In genomic region chr9:122904466-122904822, GRCh38 we compare ENCODE assay signal across 8 cellular contexts. TPM values are rescaled to one million over a fixed set of nuclear protein-coding genes. Genes with fewer than 3 reads are reported as not detected.
DNase-seq lines count a peak whose midpoint lies in the region; ATAC-seq and TF ChIP-seq lines count a peak whose summit lies in the region.

No MANE protein-coding gene starts in this region.

- intact Hi-C loops in activated CD4-positive, alpha-beta T cell treated with anti-CD3 and anti-CD28 coated beads for 36 hours (cut with DNase I, micrococcal nuclease), result loop anchor here (2.0 to 10.0 kb wide), 7 partner anchors 26 to 812 kb away; partner anchors contain the start of genes MRRF (in 1 of the 2), RBM18 (in 1 of the 2), TTLL11 (in 1 of the 2) and ZBTB26 (in 1 of the 2)

- H3K4me3 ChIP-seq in fibroblast of villous mesenchyme (ENCODE audit: low read depth, low read length), result peak overlapping the region; percentile 91
- H3K4me3 ChIP-seq in neuron (ENCODE audit: low read length), result peak overlapping the region; percentile 93

- H3K4me3 Mint-ChIP-seq in activated CD4-positive, alpha-beta T cell treated with anti-CD3 and anti-CD28 coated beads for 36 hours, result peak overlapping the region; percentile 92

- POLR2A ChIA-PET in activated CD4-positive, alpha-beta T cell treated with anti-CD3 and anti-CD28 coated beads for 36 hours (lab: Charles Lee), result interaction anchor here (1.2 to 2.3 kb wide), 5 partner anchors 9 to 97 kb away, joined by 3 to 11 read pairs (median 9); partner anchors contain the start of genes RABGAP1, ZBTB26 and ZBTB6
- POLR2A ChIA-PET in HEK293T (lab: Yijun Ruan, JAX), result interaction anchor here (1.1 to 3.6 kb wide), 9 partner anchors 9 to 142 kb away, joined by 3 to 27 read pairs (median 5); partner anchors contain the start of genes RABGAP1, ZBTB26 and ZBTB6

- H3K27ac Mint-ChIP-seq in activated CD4-positive, alpha-beta T cell treated with anti-CD3 and anti-CD28 coated beads for 36 hours, result peak overlapping the region; percentile 91

- H3K27me3 ChIP-seq in neuron (ENCODE audit: insufficient read depth, low read length), result no peaks in the 10 kb centered on the region

- H3K36me3 ChIP-seq in neuron (ENCODE audit: insufficient read depth, low read length), result peaks cover 7% of the 10 kb centered on the region

- no peaks in the 10 kb centered on the region for H3K9me3 ChIP-seq in neuron (ENCODE audit: low read length)

- peak; percentile 6 for ATAC-seq in activated CD4-positive, alpha-beta T cell treated with anti-CD3 and anti-CD28 coated beads for 36 hours

- no peaks in the 10 kb centered on the region for H3K9me3 Mint-ChIP-seq in activated CD4-positive, alpha-beta T cell treated with anti-CD3 and anti-CD28 coated beads for 36 hours (ENCODE audit: low read depth)

- CTCF ChIA-PET in activated CD4-positive, alpha-beta T cell treated with anti-CD3 and anti-CD28 coated beads for 36 hours (lab: Charles Lee), result interaction anchor here (0.7 to 2.3 kb wide), 8 partner anchors 9 to 733 kb away, joined by 3 to 9 read pairs (median 4); partner anchors contain the start of genes PDCL, ZBTB26 and ZBTB6
- CTCF ChIA-PET in HEK293T (lab: Yijun Ruan, JAX), result interaction anchor here (0.6 kb wide), 1 partner anchor 30 kb away, joined by 3 read pairs; no protein-coding TSS in a partner anchor

- H3K4me1 ChIP-seq in neuron (ENCODE audit: insufficient read depth, low read length), result peaks cover 19% of the 10 kb centered on the region

- no peaks in the 10 kb centered on the region for H3K27me3 Mint-ChIP-seq in activated CD4-positive, alpha-beta T cell treated with anti-CD3 and anti-CD28 coated beads for 36 hours

- TF ChIP-seq CTCF in fibroblast of villous mesenchyme (IDR thresholded peaks at IDR 0.05; ENCODE audit: insufficient read depth, low read depth, low read length), result no peak

- peak; percentile 54 for DNase-seq in activated CD4-positive, alpha-beta T cell treated with anti-CD3 and anti-CD28 coated beads for 36 hours
- no peak for DNase-seq in activated CD4-positive, alpha-beta T cell treated with anti-CD3 and anti-CD28 coated beads, Interleukin-2, amount 50 U/mL, for 4 hours
- peak; percentile 27 for DNase-seq in HEK293T (ENCODE audit: extremely low spot score)
- DNase-seq in M059J (ENCODE audit: low read depth), result peak; percentile 72
- DNase-seq in activated T-helper 1 cell treated with Interleukin-2 at 50 U/mL for 16 hours (ENCODE audit: low read depth), result peak; percentile 5
- DNase-seq in fibroblast of villous mesenchyme (ENCODE audit: low read depth), result peak; percentile 34
- no peak for DNase-seq in OCI-M2 (lab: John Stamatoyannopoulos, UW; ENCODE audit: unreplicated experiment)

- H2AFZ ChIP-seq in neuron (ENCODE audit: low read depth, low read length), result peak overlapping the region; percentile 56

- peaks cover 25% of the 10 kb centered on the region for H3K4me1 Mint-ChIP-seq in activated CD4-positive, alpha-beta T cell treated with anti-CD3 and anti-CD28 coated beads for 36 hours

- peaks cover 10% of the 10 kb centered on the region for H3K36me3 Mint-ChIP-seq in activated CD4-positive, alpha-beta T cell treated with anti-CD3 and anti-CD28 coated beads for 36 hours (ENCODE audit: low read depth)

TF ChIP-seq in HEK293T, 16 proteins besides CTCF, POLR2A, EP300 and RAD21:
- TF ChIP-seq ARNT (IDR thresholded peaks at IDR 0.05) (no peak), ZNF384 (IDR thresholded peaks at IDR 0.05) (no peak), FOXK2 (IDR thresholded peaks at IDR 0.05) (no peak), ELF4 (IDR thresholded peaks at IDR 0.05) (no peak), L3MBTL2 (conservative IDR thresholded peaks at IDR 0.05) (no peak), SP1 (IDR thresholded peaks at IDR 0.05) (no peak), SUZ12 (IDR thresholded peaks at IDR 0.05) (no peak), TARDBP (IDR thresholded peaks at IDR 0.05) (no peak), FOXM1 (IDR thresholded peaks at IDR 0.05; ENCODE audit: borderline replicate concordance) (no peak), NFRKB (IDR thresholded peaks at IDR 0.05) (no peak), LEF1 (IDR thresholded peaks at IDR 0.05; ENCODE audit: borderline replicate concordance) (no peak)

RNA-seq across cellular contexts. Expression of gene RC3H2, which starts 0.7 kb away (rescaled TPM):
- 10 to 100 TPM; 21.5 to 24.4 TPM for total RNA-seq in activated CD4-positive, alpha-beta T cell treated with anti-CD3 and anti-CD28 coated beads for 36 hours
- 40.1 and 52.7 TPM in 2 replicates for total RNA-seq in M059J (2014; rRNA removed; shearing (Covaris generic))
- total RNA-seq in fibroblast of villous mesenchyme, result 52.8 and 67.8 TPM in 2 replicates

RNA-seq across cellular contexts. Expression of gene ZBTB6, which starts 8.7 kb away (rescaled TPM):
- 1 to 10 TPM; 8.8 to 9.3 TPM for total RNA-seq in activated CD4-positive, alpha-beta T cell treated with anti-CD3 and anti-CD28 coated beads for 36 hours
- total RNA-seq in M059J (2014; rRNA removed; shearing (Covaris generic)), result 7.7 and 14.8 TPM in 2 replicates
- total RNA-seq in fibroblast of villous mesenchyme, result 11.6 and 20.3 TPM in 2 replicates

RNA-seq across cellular contexts. Expression of gene ZBTB26, which starts 26.9 kb away (rescaled TPM):
- 1 to 10 TPM; 6.0 TPM for total RNA-seq in activated CD4-positive, alpha-beta T cell treated with anti-CD3 and anti-CD28 coated beads for 36 hours
- 2.8 and 5.3 TPM in 2 replicates for total RNA-seq in M059J (2014; rRNA removed; shearing (Covaris generic))
- total RNA-seq in fibroblast of villous mesenchyme, result 3.5 and 4.3 TPM in 2 replicates

RNA-seq across cellular contexts. Expression of gene RABGAP1, which starts 36.4 kb away (rescaled TPM):
- 10 to 100 TPM; 24.3 to 27.2 TPM for total RNA-seq in activated CD4-positive, alpha-beta T cell treated with anti-CD3 and anti-CD28 coated beads for 36 hours
- total RNA-seq in M059J (2014; rRNA removed; shearing (Covaris generic)), result 22.8 and 32.4 TPM in 2 replicates
- 47.4 and 60.9 TPM in 2 replicates for total RNA-seq in fibroblast of villous mesenchyme

Comparison
In these comparisons a context has a peak if more than half of its experiments do, and no peak if none do; other contexts are left out.
1. DNase-seq: peak in activated CD4-positive, alpha-beta T cell treated with anti-CD3 and anti-CD28 coated beads for 36 hours (single experiment), HEK293T (single experiment), M059J (single experiment), activated T-helper 1 cell treated with Interleukin-2 at 50 U/mL for 16 hours (single experiment) and fibroblast of villous mesenchyme (single experiment); none in activated CD4-positive, alpha-beta T cell treated with anti-CD3 and anti-CD28 coated beads, Interleukin-2, amount 50 U/mL, for 4 hours (0 of 2) and OCI-M2 (single experiment).